8 cellular contexts compared by ENCODE assay signal in the genomic region with DNA sequence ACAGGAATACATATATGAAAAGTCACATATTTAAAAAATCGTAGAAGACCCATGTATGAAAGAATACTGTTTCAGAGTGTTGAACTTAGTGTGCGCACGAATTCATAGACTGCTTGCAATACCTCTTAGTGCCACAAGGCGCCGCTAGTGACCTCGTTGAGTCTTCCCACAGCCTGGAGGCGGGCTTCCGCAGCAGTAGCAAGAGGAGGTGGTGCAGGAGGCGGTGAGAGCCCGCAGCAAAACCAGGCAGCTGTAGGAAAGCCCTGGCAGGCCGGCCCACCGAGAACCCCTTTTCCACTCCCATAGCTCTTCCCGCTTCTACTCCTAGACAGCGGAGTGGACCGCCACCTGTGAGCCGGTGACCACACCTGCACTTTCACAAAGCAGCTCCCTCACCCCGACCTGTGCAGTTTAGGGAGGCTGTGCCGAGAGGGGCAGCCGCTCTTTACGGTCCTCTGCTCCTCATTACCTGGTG. TPM values are rescaled to one million over a fixed set of nuclear protein-coding genes. Genes with fewer than 3 reads are reported as not detected.
DNase-seq lines count a peak whose midpoint lies in the region; TF ChIP-seq lines count a peak whose summit lies in the region.

No MANE protein-coding gene starts in this region.

- no peak overlapping the region for H4K91ac ChIP-seq in H9 (ENCODE audit: insufficient read length, low read depth, low read length)

- no peaks in the 10 kb centered on the region for H3K79me1 ChIP-seq in H9 (ENCODE audit: insufficient read depth, low read depth, low read length, poor library complexity, severe bottlenecking)

- H3K36me3 Mint-ChIP-seq in H9 (ENCODE audit: insufficient read depth in 1 of 3, low read depth in 3 of 3), result peaks cover 16 to 54% (median 36%) of the 10 kb centered on the region in 3 experiments; a peak in 6 of 7 replicates

- H3K27me3 ChIP-seq in H9 (ENCODE audit: insufficient read depth, low read length) (no peaks in the 10 kb centered on the region), spleen (replicated peaks in 1 of 7) (peaks cover 0 to 30% (median 0%) of the 10 kb centered on the region in 7 donors)

- peaks cover 0 to 88% (median 0%) of the 10 kb centered on the region in 6 donors for H3K36me3 ChIP-seq in spleen

- no peak overlapping the region for H2BK12ac ChIP-seq in H9 (ENCODE audit: insufficient read length, low read depth, low read length)

- TF ChIP-seq CTCF in GM12865 (IDR thresholded peaks at IDR 0.05; ENCODE audit: insufficient read depth, low read depth, low read length, missing control alignments) (peak; percentile 92), H9 (conservative IDR thresholded peaks at IDR 0.05) (peak; percentile 92), spleen (IDR thresholded peaks at IDR 0.05 in 8 of 11, conservative IDR thresholded peaks at IDR 0.05 in 3 of 11) (peak; percentile 70 to 95 (median 90))

- peak overlapping the region in 1 of 3 experiments; percentile 55; a peak in 1 of 7 replicates for H3K27ac Mint-ChIP-seq in H9

- intact Hi-C loops in spleen (cut with DNase I; ENCODE audit: low total_unique reads), result loop anchor here (5.0 to 10.0 kb wide), 2 partner anchors 392 to 625 kb away; no protein-coding TSS in a partner anchor

- no peak overlapping the region for H2BK5ac ChIP-seq in H9 (ENCODE audit: insufficient read length, low read length)

- peak overlapping the region; percentile 39 to 72 for H3K4me3 Mint-ChIP-seq in H9

- H4K20me1 ChIP-seq in H9 (ENCODE audit: control insufficient read depth, insufficient read depth, insufficient read length), result peaks cover 3% of the 10 kb centered on the region

- DNase-seq in GM12865 (ENCODE audit: low read depth) (peak; percentile 80), H9 (peak; percentile 86), LoVo (ENCODE audit: low spot score) (peak; percentile 31), T-helper 9 cell (peak; percentile 44), astrocyte of the hippocampus (ENCODE audit: low read depth, low spot score) (peak; percentile 78), iPS-NIHi7 (ENCODE audit: extremely low spot score) (peak; percentile 90), spleen (peak; percentile 94), OCI-M2 (lab: John Stamatoyannopoulos, UW; ENCODE audit: unreplicated experiment) (no peak)

- H4K8ac ChIP-seq in H9 (replicated peaks; ENCODE audit: insufficient read length, low read depth, low read length), result no peak overlapping the region

- no peak overlapping the region for H3K4ac ChIP-seq in H9 (ENCODE audit: low read depth, low read length)

- no peak overlapping the region for H3T11ph ChIP-seq in H9 (ENCODE audit: low read length)

- H3K9me3 ChIP-seq in H9 (ENCODE audit: control insufficient read depth, low read depth, low read length), result no peaks in the 10 kb centered on the region
- H3K9me3 ChIP-seq in spleen, result no peaks in the 10 kb centered on the region

- no peak overlapping the region for H2BK15ac ChIP-seq in H9 (ENCODE audit: low read depth, low read length)

- H2AK5ac ChIP-seq in H9 (ENCODE audit: insufficient read length, low read length), result no peak overlapping the region

- H3K4me2 ChIP-seq in H9 (ENCODE audit: insufficient read depth, insufficient read length, low read length), result peak overlapping the region; percentile 23

- H2BK120ac ChIP-seq in H9 (ENCODE audit: low read depth, low read length, poor library complexity, severe bottlenecking), result no peak overlapping the region

- no peak for TF ChIP-seq POLR2A in spleen (IDR thresholded peaks at IDR 0.05)

- H3K27me3 Mint-ChIP-seq in H9 (ENCODE audit: low read depth), result no peaks in the 10 kb centered on the region

- no peak overlapping the region for H2BK20ac ChIP-seq in H9 (ENCODE audit: low read depth, low read length, poor library complexity, severe bottlenecking)

- 0 out of 2 replicates have a peak overlapping the region, but pooled peaks have one; percentile 62 for H3K14ac ChIP-seq in H9 (ENCODE audit: insufficient read depth, low read length)

- H4K5ac ChIP-seq in H9 (ENCODE audit: insufficient read length, low read depth, low read length), result no peak overlapping the region

- no peak overlapping the region for H3K56ac ChIP-seq in H9 (ENCODE audit: insufficient read length, low read depth, low read length)

- H3K4me1 Mint-ChIP-seq in H9, result peaks cover 6 to 9% of the 10 kb centered on the region in 2 experiments

- H3K23ac ChIP-seq in H9 (ENCODE audit: insufficient read length, low read depth, low read length), result no peak overlapping the region

- no peak overlapping the region for H3K18ac ChIP-seq in H9 (ENCODE audit: insufficient read length, low read depth, low read length)

- H3K27ac ChIP-seq in H9 (ENCODE audit: insufficient read length, low read depth, low read length), result no peak overlapping the region
- no peak overlapping the region for H3K27ac ChIP-seq in spleen

- H3K23me2 ChIP-seq in H9 (ENCODE audit: insufficient read length, low read depth, low read length, poor library complexity, severe bottlenecking), result peaks cover 3% of the 10 kb centered on the region

- H3K79me2 ChIP-seq in H9 (ENCODE audit: insufficient read depth, low read length), result no peaks in the 10 kb centered on the region

- H3K9me3 Mint-ChIP-seq in H9, result no peaks in the 10 kb centered on the region

- no peak overlapping the region for H3K9ac ChIP-seq in H9 (ENCODE audit: extremely low read depth, insufficient read length, low read length)

- WGBS in H9 (ENCODE audit: extremely low coverage, insufficient read length, low lambda C conversion rate), result no CpG with 5 or more reads among the region's 20 CpGs
- 15 to 36% (median 21%) methylated on average over 20 of the region's 20 CpGs for WGBS in spleen, 5 donors

- no peaks in the 10 kb centered on the region for H3K4me1 ChIP-seq in H9 (ENCODE audit: insufficient read depth, low read length)
- H3K4me1 ChIP-seq in spleen, result peaks cover 0 to 16% (median 11%) of the 10 kb centered on the region in 6 donors

- H2AFZ ChIP-seq in H9 (ENCODE audit: low read length), result no peak overlapping the region

- H3K4me3 ChIP-seq in GM12865 (ENCODE audit: low read depth, low read length) (no peak overlapping the region), spleen (peak overlapping the region in 2 of 8 donors; percentile 21 to 57)

RNA-seq across cellular contexts. Expression of a gene that starts 23.5 kb away (rescaled TPM):
- total RNA-seq in H9 (2021), result 33.7 and 41.2 TPM in 2 replicates
- 10 to 100 TPM in 4 of 7 donors, 1 to 10 TPM in 3; 4.6 to 17.3 (median 10.1) TPM for total RNA-seq in spleen
- 1 to 10 TPM; 3.2 to 6.0 (median 3.4) TPM for polyA plus RNA-seq in spleen
